Comparison of ENCODE assay signal across 8 cellular contexts in the genomic region with DNA sequence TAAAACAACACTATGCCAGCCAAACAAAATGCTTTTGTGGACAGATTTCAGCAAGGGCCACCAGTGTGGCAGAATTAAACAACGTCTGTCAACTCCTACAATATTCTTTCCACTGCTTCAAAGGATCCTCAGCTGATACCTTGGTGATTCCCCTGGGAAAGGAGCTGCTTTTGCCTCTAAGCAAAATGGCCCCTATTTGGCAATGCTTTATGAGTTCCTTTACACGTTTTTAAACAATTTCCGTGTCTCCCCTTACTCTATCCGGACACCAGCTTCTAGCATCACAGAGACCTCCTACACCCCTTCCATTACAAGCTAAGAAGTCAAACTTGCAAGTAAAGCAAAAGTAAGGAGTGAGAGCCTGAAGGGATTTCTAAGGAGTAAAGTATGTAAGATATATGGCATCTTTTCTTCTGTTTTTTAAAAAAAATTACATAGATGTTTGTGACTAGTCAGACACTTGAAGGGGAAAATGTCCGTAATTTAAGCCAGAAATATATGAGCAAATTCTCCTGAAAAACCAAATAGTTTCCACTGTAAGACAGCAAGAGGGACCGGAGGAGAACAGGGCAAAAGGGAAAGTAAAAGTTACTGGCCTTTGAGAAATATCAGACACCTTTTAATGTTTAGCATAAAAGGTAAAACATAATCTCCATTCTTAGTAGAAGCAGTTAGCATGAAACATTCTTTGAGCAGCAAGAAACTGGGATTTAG. TPM values are rescaled to one million over a fixed set of nuclear protein-coding genes. Genes with fewer than 3 reads are reported as not detected.
DNase-seq lines count a peak whose midpoint lies in the region; ATAC-seq and TF ChIP-seq lines count a peak whose summit lies in the region.

No MANE protein-coding gene starts in this region.

- H3K4me3 Mint-ChIP-seq in activated naive CD4-positive, alpha-beta T cell treated with anti-CD3 and anti-CD28 coated beads for 36 hours, result peak overlapping the region; percentile 80
- H3K4me3 Mint-ChIP-seq in stimulated activated naive CD8-positive, alpha-beta T cell treated with anti-CD3 and anti-CD28 coated beads, Interleukin-15, amount 100 ng/mL, for 72 hours, result peak overlapping the region; percentile 90 to 97

- intact Hi-C loops in activated naive CD4-positive, alpha-beta T cell treated with anti-CD3 and anti-CD28 coated beads for 36 hours (cut with micrococcal nuclease), result loop anchor here (2.0 kb wide), 2 partner anchors 50 to 172 kb away; no protein-coding TSS in a partner anchor

- peaks cover 11% of the 10 kb centered on the region for H3K36me3 Mint-ChIP-seq in activated naive CD4-positive, alpha-beta T cell treated with anti-CD3 and anti-CD28 coated beads for 36 hours (ENCODE audit: low read depth)

- H3K9me3 ChIP-seq in WERI-Rb-1 (ENCODE audit: severe bottlenecking) (no peaks in the 10 kb centered on the region), iPS-18a (ENCODE audit: control insufficient read depth, low read depth, low read length) (no peaks in the 10 kb centered on the region)

- H3K36me3 ChIP-seq in WERI-Rb-1 (no peaks in the 10 kb centered on the region; the same call in 1 of the 2 replicates), iPS-18a (ENCODE audit: control insufficient read depth, low read depth, low read length) (no peaks in the 10 kb centered on the region)

- no peaks in the 10 kb centered on the region for H3K27me3 Mint-ChIP-seq in activated naive CD4-positive, alpha-beta T cell treated with anti-CD3 and anti-CD28 coated beads for 36 hours (ENCODE audit: low read depth)
- no peaks in the 10 kb centered on the region for H3K27me3 Mint-ChIP-seq in stimulated activated naive CD8-positive, alpha-beta T cell treated with anti-CD3 and anti-CD28 coated beads, Interleukin-15, amount 100 ng/mL, for 72 hours

- no peak for ATAC-seq in stimulated activated naive CD8-positive, alpha-beta T cell treated with anti-CD3 and anti-CD28 coated beads, Interleukin-15, amount 100 ng/mL, for 72 hours
- no peak for ATAC-seq in GM21717 (IDR thresholded peaks at IDR 0.05; ENCODE audit: unreplicated experiment)

- H3K4me1 ChIP-seq in iPS-18a (ENCODE audit: control insufficient read depth, low read depth, low read length), result peaks cover 24% of the 10 kb centered on the region

- no peak overlapping the region for H3K27ac ChIP-seq in WERI-Rb-1
- no peak overlapping the region for H3K27ac ChIP-seq in iPS-18a (ENCODE audit: low read length)

- H3K27ac Mint-ChIP-seq in activated naive CD4-positive, alpha-beta T cell treated with anti-CD3 and anti-CD28 coated beads for 36 hours, result peak overlapping the region; percentile 80
- peak overlapping the region; percentile 93 to 98 for H3K27ac Mint-ChIP-seq in stimulated activated naive CD8-positive, alpha-beta T cell treated with anti-CD3 and anti-CD28 coated beads, Interleukin-15, amount 100 ng/mL, for 72 hours

- CTCF ChIA-PET in activated naive CD4-positive, alpha-beta T cell treated with anti-CD3 and anti-CD28 coated beads for 36 hours (lab: Charles Lee), result interaction anchor here (0.6 to 4.3 kb wide), 12 partner anchors 9 to 171 kb away, joined by 3 to 53 read pairs (median 4); no protein-coding TSS in a partner anchor

- TF ChIP-seq CTCF in WERI-Rb-1 (IDR thresholded peaks at IDR 0.05; ENCODE audit: low read depth, low read length), result no peak

- DNase-seq in activated naive CD4-positive, alpha-beta T cell treated with anti-CD3 and anti-CD28 coated beads for 36 hours, result no peak
- DNase-seq in activated naive CD4-positive, alpha-beta T cell treated with anti-CD3 and anti-CD28 coated beads, Interleukin-2, amount 50 U/mL, for 16 hours, result no peak
- DNase-seq in WERI-Rb-1 (no peak), SKM-1 (lab: John Stamatoyannopoulos, UW; ENCODE audit: unreplicated experiment) (no peak)
- no peak for DNase-seq in stimulated activated naive CD8-positive, alpha-beta T cell treated with anti-CD3 and anti-CD28 coated beads, Interleukin-15, amount 100 ng/mL, for 72 hours
- no peak for DNase-seq in activated CD4-positive, alpha-beta T cell treated with anti-CD3 and anti-CD28 coated beads, Interleukin-2, amount 50 U/mL, for 48 hours

- no peaks in the 10 kb centered on the region for H3K27me3 ChIP-seq in WERI-Rb-1 (ENCODE audit: insufficient read depth, low read depth, severe bottlenecking)
- H3K27me3 ChIP-seq in iPS-18a (ENCODE audit: control insufficient read depth, insufficient read depth, low read length), result no peaks in the 10 kb centered on the region

- H3K9ac ChIP-seq in iPS-18a (ENCODE audit: low read length), result peak overlapping the region; percentile 71

- peaks cover 50% of the 10 kb centered on the region for H3K4me1 Mint-ChIP-seq in activated naive CD4-positive, alpha-beta T cell treated with anti-CD3 and anti-CD28 coated beads for 36 hours (ENCODE audit: low read depth)
- H3K4me1 Mint-ChIP-seq in stimulated activated naive CD8-positive, alpha-beta T cell treated with anti-CD3 and anti-CD28 coated beads, Interleukin-15, amount 100 ng/mL, for 72 hours, result peaks cover 60% of the 10 kb centered on the region

- no peaks in the 10 kb centered on the region for H3K9me3 Mint-ChIP-seq in activated naive CD4-positive, alpha-beta T cell treated with anti-CD3 and anti-CD28 coated beads for 36 hours
- H3K9me3 Mint-ChIP-seq in stimulated activated naive CD8-positive, alpha-beta T cell treated with anti-CD3 and anti-CD28 coated beads, Interleukin-15, amount 100 ng/mL, for 72 hours, result peaks cover 0 to 4% of the 10 kb centered on the region in 2 donors

- peak overlapping the region; percentile 77 for H3K4me3 ChIP-seq in WERI-Rb-1 (ENCODE audit: low read depth, low read length)
- H3K4me3 ChIP-seq in iPS-18a (ENCODE audit: low read length), result peak overlapping the region; percentile 86

RNA-seq across cellular contexts. Expression of gene SOS1, which starts 1.9 kb away (rescaled TPM):
- 10 to 100 TPM; 16.8 to 17.1 TPM for total RNA-seq in activated naive CD4-positive, alpha-beta T cell treated with anti-CD3 and anti-CD28 coated beads for 36 hours
